Comparison of ENCODE assay signal across 8 cellular contexts in the genomic region with DNA sequence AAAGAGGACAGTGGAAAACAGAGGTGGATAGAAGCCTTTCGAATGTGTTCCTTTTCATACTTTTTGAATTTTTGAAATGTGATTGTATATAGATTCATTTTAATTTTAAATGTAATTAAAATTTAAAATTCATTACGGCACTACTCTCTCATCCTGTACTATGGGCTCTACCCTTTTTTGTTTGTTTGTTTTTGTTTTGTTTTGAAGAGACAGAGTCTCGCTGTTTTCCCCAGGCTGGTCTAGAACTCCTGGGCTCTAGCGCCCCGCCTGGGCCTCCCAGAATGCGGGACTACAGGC. TPM values are rescaled to one million over a fixed set of nuclear protein-coding genes. Genes with fewer than 3 reads are reported as not detected.
DNase-seq lines count a peak whose midpoint lies in the region; ATAC-seq and TF ChIP-seq lines count a peak whose summit lies in the region.

No MANE protein-coding gene starts in this region.

- H3K4me1 Mint-ChIP-seq in activated naive CD4-positive, alpha-beta T cell treated with anti-CD3 and anti-CD28 coated beads, Interleukin-2, amount 10 ng/mL, durations not matched to agents 7 days and 5 days, result peaks cover 11% of the 10 kb centered on the region

- peaks cover 43% of the 10 kb centered on the region for H3K27me3 Mint-ChIP-seq in activated naive CD4-positive, alpha-beta T cell treated with anti-CD3 and anti-CD28 coated beads, Interleukin-2, amount 10 ng/mL, durations not matched to agents 7 days and 5 days

- peak overlapping the region; percentile 65 for H3K27ac Mint-ChIP-seq in activated naive CD4-positive, alpha-beta T cell treated with anti-CD3 and anti-CD28 coated beads, Interleukin-2, amount 10 ng/mL, durations not matched to agents 7 days and 5 days

- H3K4me3 ChIP-seq in left lung (peak overlapping the region; percentile 56 to 60), tibial nerve (peak overlapping the region; percentile 57 to 75 (median 64))

- no peaks in the 10 kb centered on the region for H3K36me3 Mint-ChIP-seq in activated naive CD4-positive, alpha-beta T cell treated with anti-CD3 and anti-CD28 coated beads, Interleukin-2, amount 10 ng/mL, durations not matched to agents 7 days and 5 days

- intact Hi-C loops in left lung (cut with DNase I), result loop anchor here in 1 of 2 donors (10.0 kb wide), 1 partner anchor 324 kb away; no protein-coding TSS in a partner anchor

- DNase-seq in activated naive CD4-positive, alpha-beta T cell treated with anti-CD3 and anti-CD28 coated beads, Interleukin-2, amount 10 ng/mL, durations not matched to agents 7 days and 5 days, result no peak
- DNase-seq in activated naive CD4-positive, alpha-beta T cell treated with Interleukin-2 at 50 U/mL for 16 hours, result no peak
- DNase-seq in left lung, result no peak
- no peak for DNase-seq in tibial nerve (ENCODE audit: low spot score in 2 of 2)
- no peak for DNase-seq in NCI-H226
- no peak for DNase-seq in glomerular visceral epithelial cell (ENCODE audit: extremely low spot score)
- no peak for DNase-seq in NCI-H2196 treated with DMSO at 0.1 percent for 48 hours (lab: John Stamatoyannopoulos, UW; ENCODE audit: unreplicated experiment)

- H3K27ac ChIP-seq in angular gyrus (ENCODE audit: low read depth, low read length), result peak overlapping the region; percentile 90
- H3K27ac ChIP-seq in left lung, result peak overlapping the region; percentile 95 to 98
- H3K27ac ChIP-seq in tibial nerve, result peak overlapping the region; percentile 85 to 96 (median 90)

- H3K27me3 ChIP-seq in left lung (no peaks in the 10 kb centered on the region), tibial nerve (no peaks in the 10 kb centered on the region)

- no peak for TF ChIP-seq EP300 in tibial nerve (IDR thresholded peaks at IDR 0.05)

- TF ChIP-seq POLR2A in tibial nerve (IDR thresholded peaks at IDR 0.05), result no peak

- CTCF ChIA-PET in activated naive CD4-positive, alpha-beta T cell treated with anti-CD3 and anti-CD28 coated beads, Interleukin-2, amount 10 ng/mL, durations not matched to agents 7 days and 5 days (lab: Charles Lee), result interaction anchor here (0.9 to 3.7 kb wide), 25 partner anchors 9 to 330 kb away, joined by 3 to 68 read pairs (median 6); a partner anchor contains a TSS

- TF ChIP-seq CTCF in left lung (IDR thresholded peaks at IDR 0.05) (no peak), tibial nerve (IDR thresholded peaks at IDR 0.05) (no peak)

- ATAC-seq in left lung, result no peak

- H3K36me3 ChIP-seq in left lung (no peaks in the 10 kb centered on the region), tibial nerve (no peaks in the 10 kb centered on the region)

- no peaks in the 10 kb centered on the region for H3K9me3 Mint-ChIP-seq in activated naive CD4-positive, alpha-beta T cell treated with anti-CD3 and anti-CD28 coated beads, Interleukin-2, amount 10 ng/mL, durations not matched to agents 7 days and 5 days

- H3K4me3 Mint-ChIP-seq in activated naive CD4-positive, alpha-beta T cell treated with anti-CD3 and anti-CD28 coated beads, Interleukin-2, amount 10 ng/mL, durations not matched to agents 7 days and 5 days, result peak overlapping the region; percentile 81

- H3K9me3 ChIP-seq in left lung, result no peaks in the 10 kb centered on the region
- no peaks in the 10 kb centered on the region for H3K9me3 ChIP-seq in tibial nerve

- WGBS in tibial nerve, 2 donors, result 22 to 23% methylated on average over 6 of the region's 6 CpGs

- H3K4me1 ChIP-seq in left lung (peaks cover 0 to 15% of the 10 kb centered on the region in 2 donors), tibial nerve (peaks cover 0 to 26% (median 2%) of the 10 kb centered on the region in 4 donors)

RNA-seq across cellular contexts. Expression of a gene that starts 11.9 kb away (rescaled TPM):
- total RNA-seq in left lung, result 10 to 100 TPM; 18.1 to 34.2 TPM
- total RNA-seq in tibial nerve, result 10 to 100 TPM; 34.7 to 51.3 (median 44.3) TPM

RNA-seq across cellular contexts. Expression of a gene that starts 48.3 kb away (rescaled TPM):
- 10 to 100 TPM; 34.1 to 46.8 TPM for total RNA-seq in left lung
- 10 to 100 TPM in 3 of 4 donors, 1 to 10 TPM in 1; 8.6 to 15.6 (median 13.2) TPM for total RNA-seq in tibial nerve

RNA-seq across cellular contexts. Expression of a gene that starts 49.8 kb away (rescaled TPM):
- total RNA-seq in left lung, result 1 to 10 TPM in 1 of 2 donors, under 1 TPM in 1; 0.41 to 1.4 TPM
- 1 to 10 TPM in 1 of 4 donors, under 1 TPM in 3; under 0.01 to 1.2 (median 0.75) TPM for total RNA-seq in tibial nerve
